In the genomic region with DNA sequence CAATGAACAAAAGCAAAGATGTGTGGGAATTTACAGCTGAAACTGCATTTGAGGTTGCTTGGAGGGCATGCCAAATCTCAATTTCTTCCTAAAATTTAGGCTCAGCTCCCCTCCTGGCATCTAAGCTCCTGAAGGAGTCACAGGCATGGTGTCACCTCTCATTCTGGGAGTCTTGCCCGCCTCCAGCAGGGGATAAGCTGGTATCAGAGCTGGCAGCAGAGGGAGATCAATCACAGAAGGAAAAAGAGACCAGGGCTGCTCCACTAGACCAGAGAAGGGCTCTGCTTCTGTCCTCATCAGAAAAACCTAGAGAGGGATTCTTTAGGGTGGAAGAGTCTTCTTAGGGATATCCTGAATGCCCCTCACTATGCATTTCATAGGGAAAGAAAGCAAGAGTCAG, we compare ENCODE assay signal across 23 cellular contexts.
"Had no signal": no experiment of that assay in that cellular context is flagged by ENCODE, and none has a peak within 500 bp of the region (broad histone marks: within the 10 kb centered on the region; RNA-seq: fewer than 3 reads in every experiment).

No MANE protein-coding gene starts in this region.

- H3K9ac ChIP-seq: parathyroid adenoma had no signal

- H3K4me2 ChIP-seq: hepatocyte had no signal

- H3K4me1 ChIP-seq: lower lobe of right lung, parathyroid adenoma, right atrium auricular region, stomach, thyroid gland, transverse colon, vagina had no signal

- DNase-seq: islet precursor cell; left ventricle myocardium superior; lower lobe of right lung; mammary epithelial cell; mesenchymal stem cell; naive thymus-derived CD8-positive, alpha-beta T cell; stimulated activated CD4-positive, alpha-beta T cell treated with anti-CD3 and anti-CD28 coated beads, Interleukin-12 subunit alpha, Interleukin-12 subunit beta, amount 100 ng/mL, for 4 hours; stimulated activated CD4-positive, alpha-beta T cell treated with anti-CD3 and anti-CD28 coated beads, Interleukin-15, amount 100 ng/mL, for 24 hours; stimulated activated CD4-positive, alpha-beta T cell treated with anti-CD3 and anti-CD28 coated beads, Interleukin-2, amount 100 ng/mL, for 24 hours; stimulated activated CD4-positive, alpha-beta T cell treated with anti-CD3 and anti-CD28 coated beads, Interleukin-4, amount 100 ng/mL, for 1 hour; stimulated activated naive B cell treated with anti-CD40 and anti-IgM and Interleukin-4, amounts not matched to agents 10 μg/mL and 1 μg/mL and 100 μg/mL, for 72 hours; stimulated activated naive CD8-positive, alpha-beta T cell treated with anti-CD3 and anti-CD28 coated beads, Interleukin-15, Interleukin-2, amounts not matched to agents 100 U/mL and 50 U/mL, for 24 hours; stomach; testis; thyroid gland; transverse colon; upper lobe of left lung had no signal

- H3K79me2 ChIP-seq: hepatocyte, parathyroid adenoma had no signal

- H3K27me3 ChIP-seq: right atrium auricular region, testis, thyroid gland, upper lobe of left lung, vagina had no signal

- H2AFZ ChIP-seq: hepatocyte, parathyroid adenoma had no signal

- H3K27ac ChIP-seq: hepatocyte, lower lobe of right lung, parathyroid adenoma, right atrium auricular region, skin epidermis, stomach, testis, thyroid gland, transverse colon, upper lobe of left lung, vagina had no signal

- H3K9me3 ChIP-seq: lower lobe of right lung, right atrium auricular region, testis, thyroid gland, transverse colon, upper lobe of left lung, vagina had no signal

- H3K36me3 ChIP-seq: lower lobe of right lung, right atrium auricular region, stomach, thyroid gland, transverse colon, upper lobe of left lung, vagina had no signal

- ATAC-seq: naive thymus-derived CD8-positive, alpha-beta T cell; sciatic nerve; stimulated activated naive CD8-positive, alpha-beta T cell treated with anti-CD3 and anti-CD28 coated beads, Interleukin-15, Interleukin-2, amounts not matched to agents 100 U/mL and 50 U/mL, for 24 hours had no signal

- H3K4me3 ChIP-seq: hepatocyte, lower lobe of right lung, right atrium auricular region, skin epidermis, stomach, testis, thyroid gland, transverse colon, upper lobe of left lung, vagina had no signal
